Comparison of ENCODE assay signal across 20 cellular contexts in genomic region chr1:167493372-167493771, GRCh38. TPM values are rescaled to one million over a fixed set of nuclear protein-coding genes. Genes with fewer than 3 reads are reported as not detected.
A peak's percentile ranks its signal among the peaks of the same experiment; 100 is the strongest.
DNase-seq lines count a peak whose midpoint lies in the region; ATAC-seq and TF ChIP-seq lines count a peak whose summit lies in the region.
"Had no signal": no experiment of that assay in that cellular context is flagged by ENCODE, and none has a peak within 500 bp of the region (broad histone marks: within the 10 kb centered on the region; RNA-seq: fewer than 3 reads in every experiment).

No MANE protein-coding gene starts in this region.

- peaks cover 97% of the 10 kb centered on the region for H3K4me1 ChIP-seq in CD4-positive, CD25-positive, alpha-beta regulatory T cell (ENCODE audit: control insufficient read depth, insufficient read depth, low read length, poor library complexity, severe bottlenecking)
- H3K4me1 ChIP-seq in naive thymus-derived CD4-positive, alpha-beta T cell (ENCODE audit: control insufficient read depth in 2 of 2, insufficient read depth in 2 of 2, low read length in 2 of 2) = peaks cover 49 to 96% of the 10 kb centered on the region in 2 donors

- DNase-seq in T-helper 1 cell (no peak), foreskin fibroblast (no peak), COR-L47 (lab: John Stamatoyannopoulos, UW) (no peak)
- no peak for DNase-seq in CD4-positive, CD25-positive, alpha-beta regulatory T cell
- no peak for DNase-seq in activated T-helper 1 cell treated with anti-CD3 and anti-CD28 coated beads, Interleukin-12 subunit alpha, Interleukin-12 subunit beta, Interleukin-2, Interleukin-4 antibody, amounts not matched to agents 30 ng/mL and 10 ng/mL and 1 ng/mL, durations not matched to agents 14 hours and 24 hours and 36 hours (ENCODE audit: low spot score)
- no peak for DNase-seq in naive thymus-derived CD4-positive, alpha-beta T cell
- DNase-seq: activated CD4-positive, CD25-positive, alpha-beta regulatory T cell; DND-41; Karpas-422; NCI-H1694; NCI-H2171 treated with DMSO at 0.1 percent for 48 hours; NCI-H526; small intestine; stimulated activated naive B cell treated with anti-CD40 and anti-IgM and Interleukin-4, amounts not matched to agents 10 μg/mL and 1 μg/mL and 100 μg/mL, for 72 hours; thyroid gland had no signal

- peak overlapping the region; percentile 61 for H3K4me3 ChIP-seq in CD4-positive, CD25-positive, alpha-beta regulatory T cell (ENCODE audit: low read depth, low read length)
- peak overlapping the region; percentile 18 for H3K4me3 ChIP-seq in naive thymus-derived CD4-positive, alpha-beta T cell (ENCODE audit: low read length)
- no peak overlapping the region for H3K4me3 ChIP-seq in foreskin fibroblast (ENCODE audit: low read depth in 1 of 2, low read length in 2 of 2)
- H3K4me3 ChIP-seq: thyroid gland had no signal

- no peak for ATAC-seq in CD4-positive, CD25-positive, alpha-beta regulatory T cell (ENCODE audit: low read depth in 2 of 2)
- ATAC-seq in naive thymus-derived CD4-positive, alpha-beta T cell = no peak
- ATAC-seq in GM21529 (IDR thresholded peaks at IDR 0.05; ENCODE audit: unreplicated experiment) = no peak
- ATAC-seq: stimulated activated naive B cell treated with anti-CD40 and anti-IgM and Interleukin-4, amounts not matched to agents 10 μg/mL and 1 μg/mL and 100 μg/mL, for 72 hours had no signal

- peaks cover 55% of the 10 kb centered on the region for H3K36me3 ChIP-seq in CD4-positive, CD25-positive, alpha-beta regulatory T cell (ENCODE audit: control insufficient read depth, insufficient read depth, low read length)
- peaks cover 13 to 38% (median 13%) of the 10 kb centered on the region in 3 experiments for H3K36me3 ChIP-seq in naive thymus-derived CD4-positive, alpha-beta T cell (ENCODE audit: control insufficient read depth in 2 of 3, insufficient read depth in 3 of 3, low read length in 3 of 3)
- H3K36me3 ChIP-seq: thyroid gland had no signal

- POLR2A ChIA-PET in naive thymus-derived CD4-positive, alpha-beta T cell (lab: Charles Lee) = interaction anchor here (1.3 to 11.8 kb wide), 14 partner anchors 8 to 55 kb away, joined by 3 to 181 read pairs (median 8); partner anchors contain the start of gene CD247

- peaks cover 38% of the 10 kb centered on the region for H3K36me3 Mint-ChIP-seq in T-helper 1 cell treated with Interleukin-12 subunit alpha and Interleukin-12 subunit beta and Interleukin-4 antibody, amounts not matched to agents 30 μg/mL and 1 μg/mL, for 36 hours (ENCODE audit: low read depth)
- peaks cover 57% of the 10 kb centered on the region for H3K36me3 Mint-ChIP-seq in CD4-positive, CD25-positive, alpha-beta regulatory T cell
- H3K36me3 Mint-ChIP-seq in activated T-helper 1 cell treated with anti-CD3 and anti-CD28 coated beads, Interleukin-12 subunit alpha, Interleukin-12 subunit beta, Interleukin-2, Interleukin-4 antibody, amounts not matched to agents 30 ng/mL and 10 ng/mL and 1 ng/mL, durations not matched to agents 14 hours and 24 hours and 36 hours (ENCODE audit: low read depth) = peaks cover 59% of the 10 kb centered on the region
- H3K36me3 Mint-ChIP-seq in naive thymus-derived CD4-positive, alpha-beta T cell = peaks cover 5 to 42% (median 18%) of the 10 kb centered on the region in 5 donors

- H3K27me3 Mint-ChIP-seq in T-helper 1 cell treated with Interleukin-12 subunit alpha and Interleukin-12 subunit beta and Interleukin-4 antibody, amounts not matched to agents 30 μg/mL and 1 μg/mL, for 36 hours (ENCODE audit: low read depth) = no peaks in the 10 kb centered on the region
- no peaks in the 10 kb centered on the region for H3K27me3 Mint-ChIP-seq in CD4-positive, CD25-positive, alpha-beta regulatory T cell
- no peaks in the 10 kb centered on the region for H3K27me3 Mint-ChIP-seq in activated T-helper 1 cell treated with anti-CD3 and anti-CD28 coated beads, Interleukin-12 subunit alpha, Interleukin-12 subunit beta, Interleukin-2, Interleukin-4 antibody, amounts not matched to agents 30 ng/mL and 10 ng/mL and 1 ng/mL, durations not matched to agents 14 hours and 24 hours and 36 hours (ENCODE audit: insufficient read depth)
- no peaks in the 10 kb centered on the region for H3K27me3 Mint-ChIP-seq in naive thymus-derived CD4-positive, alpha-beta T cell

- H3K4me3 Mint-ChIP-seq in T-helper 1 cell treated with Interleukin-12 subunit alpha and Interleukin-12 subunit beta and Interleukin-4 antibody, amounts not matched to agents 30 μg/mL and 1 μg/mL, for 36 hours = peak overlapping the region; percentile 78
- H3K4me3 Mint-ChIP-seq in CD4-positive, CD25-positive, alpha-beta regulatory T cell = peak overlapping the region; percentile 72 to 79 (median 78)
- peak overlapping the region; percentile 65 for H3K4me3 Mint-ChIP-seq in activated T-helper 1 cell treated with anti-CD3 and anti-CD28 coated beads, Interleukin-12 subunit alpha, Interleukin-12 subunit beta, Interleukin-2, Interleukin-4 antibody, amounts not matched to agents 30 ng/mL and 10 ng/mL and 1 ng/mL, durations not matched to agents 14 hours and 24 hours and 36 hours
- H3K4me3 Mint-ChIP-seq in naive thymus-derived CD4-positive, alpha-beta T cell = peak overlapping the region; percentile 65 to 88 (median 82)
- H3K4me3 Mint-ChIP-seq: stimulated activated naive B cell treated with anti-CD40 and anti-IgM and Interleukin-4, amounts not matched to agents 10 μg/mL and 1 μg/mL and 100 μg/mL, for 72 hours had no signal

- H3K9me3 ChIP-seq in CD4-positive, CD25-positive, alpha-beta regulatory T cell (ENCODE audit: control insufficient read depth in 2 of 2, low read length in 2 of 2) = no peaks in the 10 kb centered on the region
- H3K9me3 ChIP-seq in naive thymus-derived CD4-positive, alpha-beta T cell (ENCODE audit: control insufficient read depth in 2 of 3, low read length in 3 of 3) = no peaks in the 10 kb centered on the region
- H3K9me3 ChIP-seq: thyroid gland had no signal

- no peaks in the 10 kb centered on the region for H3K9me3 Mint-ChIP-seq in T-helper 1 cell treated with Interleukin-12 subunit alpha and Interleukin-12 subunit beta and Interleukin-4 antibody, amounts not matched to agents 30 μg/mL and 1 μg/mL, for 36 hours
- H3K9me3 Mint-ChIP-seq in CD4-positive, CD25-positive, alpha-beta regulatory T cell = peaks cover 0 to 1% (median 0%) of the 10 kb centered on the region in 7 donors
- no peaks in the 10 kb centered on the region for H3K9me3 Mint-ChIP-seq in activated T-helper 1 cell treated with anti-CD3 and anti-CD28 coated beads, Interleukin-12 subunit alpha, Interleukin-12 subunit beta, Interleukin-2, Interleukin-4 antibody, amounts not matched to agents 30 ng/mL and 10 ng/mL and 1 ng/mL, durations not matched to agents 14 hours and 24 hours and 36 hours
- H3K9me3 Mint-ChIP-seq in naive thymus-derived CD4-positive, alpha-beta T cell = peaks cover 0 to 1% (median 0%) of the 10 kb centered on the region in 11 donors

- H3K27me3 ChIP-seq in CD4-positive, CD25-positive, alpha-beta regulatory T cell (ENCODE audit: control insufficient read depth, insufficient read depth, low read length) = no peaks in the 10 kb centered on the region
- H3K27me3 ChIP-seq in naive thymus-derived CD4-positive, alpha-beta T cell (ENCODE audit: control insufficient read depth in 2 of 2, insufficient read depth in 2 of 2, low read length in 2 of 2) = no peaks in the 10 kb centered on the region
- H3K27me3 ChIP-seq: thyroid gland had no signal

- H3K27ac Mint-ChIP-seq in T-helper 1 cell treated with Interleukin-12 subunit alpha and Interleukin-12 subunit beta and Interleukin-4 antibody, amounts not matched to agents 30 μg/mL and 1 μg/mL, for 36 hours = peak overlapping the region; percentile 91
- H3K27ac Mint-ChIP-seq in CD4-positive, CD25-positive, alpha-beta regulatory T cell = peak overlapping the region; percentile 92 to 99 (median 96)
- H3K27ac Mint-ChIP-seq in activated T-helper 1 cell treated with anti-CD3 and anti-CD28 coated beads, Interleukin-12 subunit alpha, Interleukin-12 subunit beta, Interleukin-2, Interleukin-4 antibody, amounts not matched to agents 30 ng/mL and 10 ng/mL and 1 ng/mL, durations not matched to agents 14 hours and 24 hours and 36 hours = peak overlapping the region; percentile 88
- H3K27ac Mint-ChIP-seq in naive thymus-derived CD4-positive, alpha-beta T cell = peak overlapping the region; percentile 84 to 100 (median 95)
- H3K27ac Mint-ChIP-seq: stimulated activated naive B cell treated with anti-CD40 and anti-IgM and Interleukin-4, amounts not matched to agents 10 μg/mL and 1 μg/mL and 100 μg/mL, for 72 hours had no signal

- no peak for TF ChIP-seq CTCF in foreskin fibroblast (IDR thresholded peaks at IDR 0.05; ENCODE audit: low read depth, low read length)

- peaks cover 71% of the 10 kb centered on the region for H3K4me1 Mint-ChIP-seq in T-helper 1 cell treated with Interleukin-12 subunit alpha and Interleukin-12 subunit beta and Interleukin-4 antibody, amounts not matched to agents 30 μg/mL and 1 μg/mL, for 36 hours (ENCODE audit: low read depth)
- H3K4me1 Mint-ChIP-seq in CD4-positive, CD25-positive, alpha-beta regulatory T cell = peaks cover 43 to 99% (median 88%) of the 10 kb centered on the region in 4 donors
- peaks cover 95% of the 10 kb centered on the region for H3K4me1 Mint-ChIP-seq in activated T-helper 1 cell treated with anti-CD3 and anti-CD28 coated beads, Interleukin-12 subunit alpha, Interleukin-12 subunit beta, Interleukin-2, Interleukin-4 antibody, amounts not matched to agents 30 ng/mL and 10 ng/mL and 1 ng/mL, durations not matched to agents 14 hours and 24 hours and 36 hours (ENCODE audit: low read depth)
- H3K4me1 Mint-ChIP-seq in naive thymus-derived CD4-positive, alpha-beta T cell = peaks cover 68 to 100% (median 95%) of the 10 kb centered on the region in 7 donors

- CTCF ChIA-PET in naive thymus-derived CD4-positive, alpha-beta T cell (lab: Charles Lee) = interaction anchor here (1.6 to 1.8 kb wide), 3 partner anchors 9 to 15 kb away, joined by 4 to 8 read pairs (median 7); no protein-coding TSS in a partner anchor

- peak overlapping the region; percentile 81 for H3K27ac ChIP-seq in CD4-positive, CD25-positive, alpha-beta regulatory T cell (ENCODE audit: insufficient read depth, low read length, poor library complexity, severe bottlenecking)
- peak overlapping the region; percentile 96 for H3K27ac ChIP-seq in naive thymus-derived CD4-positive, alpha-beta T cell (ENCODE audit: low read depth, low read length)
- H3K27ac ChIP-seq: 22Rv1, thyroid gland had no signal

- intact Hi-C loops in activated T-helper 1 cell treated with anti-CD3 and anti-CD28 coated beads, Interleukin-12 subunit alpha, Interleukin-12 subunit beta, Interleukin-2, Interleukin-4 antibody, amounts not matched to agents 30 ng/mL and 10 ng/mL and 1 ng/mL, durations not matched to agents 14 hours and 24 hours and 36 hours (cut with micrococcal nuclease) = loop anchor here (2.0 kb wide), 2 partner anchors 15 to 273 kb away; partner anchors contain the start of gene POU2F1
- intact Hi-C loops in naive thymus-derived CD4-positive, alpha-beta T cell (cut with micrococcal nuclease) = loop anchor here in 1 of 2 donors (2.0 to 5.0 kb wide), 3 partner anchors 37 to 47 kb away; no protein-coding TSS in a partner anchor

RNA-seq across cellular contexts. Expression of gene CD247, which starts 25.0 kb away (rescaled TPM):
- 410 TPM for total RNA-seq in CD4-positive, CD25-positive, alpha-beta regulatory T cell
- 100 to 1,000 TPM; 412 to 718 (median 486) TPM for polyA plus RNA-seq in CD4-positive, CD25-positive, alpha-beta regulatory T cell
- total RNA-seq in activated T-helper 1 cell treated with anti-CD3 and anti-CD28 coated beads, Interleukin-12 subunit alpha, Interleukin-12 subunit beta, Interleukin-2, Interleukin-4 antibody, amounts not matched to agents 30 ng/mL and 10 ng/mL and 1 ng/mL, durations not matched to agents 14 hours and 24 hours and 36 hours = 237 and 238 TPM in 2 replicates
- 100 to 1,000 TPM; 246 to 476 (median 336) TPM for total RNA-seq in naive thymus-derived CD4-positive, alpha-beta T cell
- 100 to 1,000 TPM; 352 to 437 TPM for polyA plus RNA-seq in naive thymus-derived CD4-positive, alpha-beta T cell
- total RNA-seq: RPMI7951 had no signal
- polyA plus RNA-seq: keratinocyte had no signal

Comparison
In these comparisons a context has a peak if more than half of its experiments do, and no peak if none do; other contexts are left out.
1. H3K4me3 ChIP-seq: peak in CD4-positive, CD25-positive, alpha-beta regulatory T cell (single experiment) and naive thymus-derived CD4-positive, alpha-beta T cell (single experiment); none in foreskin fibroblast (0 of 2).
2. Peak in every context shown above with its lines, with median percentiles within 50 percentile points of each other: H3K27ac Mint-ChIP-seq and H3K4me3 Mint-ChIP-seq.